Comparison of ENCODE assay signal across 8 cellular contexts in genomic region chrX:100731441-100732281, GRCh38. TPM values are rescaled to one million over a fixed set of nuclear protein-coding genes. Genes with fewer than 3 reads are reported as not detected.
A peak's percentile ranks its signal among the peaks of the same experiment; 100 is the strongest.
DNase-seq lines count a peak whose midpoint lies in the region; ATAC-seq and TF ChIP-seq lines count a peak whose summit lies in the region.

TSS of gene SYTL4 (minus strand) at chrX:100732121. CDS start at chrX:100702037, 30,084 bp downstream.

- H3K27me3 Mint-ChIP-seq in IgD-negative memory B cell (peaks cover 24% of the 10 kb centered on the region), memory B cell (peaks cover 19% of the 10 kb centered on the region), T-cell (peaks cover 48 to 58% of the 10 kb centered on the region in 2 donors)

- no peaks in the 10 kb centered on the region; the same call in 1 of the 2 replicates for H3K27me3 ChIP-seq in BJ (ENCODE audit: control insufficient read depth, insufficient read depth, low read length)

- peaks cover 0 to 2% (median 1%) of the 10 kb centered on the region in 3 donors for H3K9me3 Mint-ChIP-seq in IgD-negative memory B cell
- H3K9me3 Mint-ChIP-seq in memory B cell, result no peaks in the 10 kb centered on the region
- no peaks in the 10 kb centered on the region for H3K9me3 Mint-ChIP-seq in T-cell

- H3K4me3 Mint-ChIP-seq in IgD-negative memory B cell (peak within 1 kb of the TSS in 3 of 4 donors; percentile 31 to 78 (median 38)), memory B cell (peak within 1 kb of the TSS; percentile 53), T-cell (peak within 1 kb of the TSS in 1 of 3 donors; percentile 28)

- H3K36me3 Mint-ChIP-seq in IgD-negative memory B cell (no peaks in the 10 kb centered on the region), memory B cell (peaks cover 2% of the 10 kb centered on the region), T-cell (no peaks in the 10 kb centered on the region)

- POLR2A ChIA-PET in BJ (lab: Charles Lee), result interaction anchor here (0.6 kb wide), 2 partner anchors 47 to 50 kb away, joined by 3 read pairs; no protein-coding TSS in a partner anchor
- POLR2A ChIA-PET in T-cell (lab: Charles Lee), result no interaction called here

- H3K4me1 ChIP-seq in urinary bladder (ENCODE audit: insufficient read depth), result no peaks in the 10 kb centered on the region

- no peak for ATAC-seq in memory B cell (ENCODE audit: low read depth)
- ATAC-seq in HG03565 (IDR thresholded peaks at IDR 0.05; ENCODE audit: unreplicated experiment), result no peak
- ATAC-seq in T-cell (replicated peaks in 1 of 4), result no peak

- H3K27ac Mint-ChIP-seq in IgD-negative memory B cell, result no peak within 1 kb of the TSS
- H3K27ac Mint-ChIP-seq in memory B cell, result no peak within 1 kb of the TSS
- H3K27ac Mint-ChIP-seq in T-cell, result no peak within 1 kb of the TSS

- WGBS in urinary bladder, result under 1% methylated on average over 59 of the region's 60 CpGs

- DNase-seq in BJ (ENCODE audit: low read depth), result no peak
- DNase-seq in ecto neural progenitor cell (ENCODE audit: low spot score), result peak; percentile 58
- DNase-seq in memory B cell (ENCODE audit: low spot score in 2 of 2), result peak in 1 of 2 donors; percentile 10
- no peak for DNase-seq in SW 1271 (lab: John Stamatoyannopoulos, UW)
- DNase-seq in T-cell, result no peak

- TF ChIP-seq CTCF in BJ (IDR thresholded peaks at IDR 0.05; ENCODE audit: insufficient read depth, low read depth, low read length), result 0 out of 2 replicates have a peak, but pooled peaks have one; percentile 10

- H3K4me3 ChIP-seq in BJ (ENCODE audit: low read depth, low read length) (peak within 1 kb of the TSS; percentile 73), urinary bladder (ENCODE audit: low read depth, low read length) (peak within 1 kb of the TSS; percentile 72)

- CTCF ChIA-PET in BJ (lab: Yijun Ruan, JAX) (interaction anchor here (0.8 to 1.2 kb wide), 4 partner anchors 12 to 221 kb away, joined by 3 read pairs; no protein-coding TSS in a partner anchor), T-cell (lab: Charles Lee) (no interaction called here)

- H3K36me3 ChIP-seq in BJ (ENCODE audit: control insufficient read depth, insufficient read depth, low read length) (no peaks in the 10 kb centered on the region), urinary bladder (ENCODE audit: insufficient read depth) (no peaks in the 10 kb centered on the region)

- peak within 1 kb of the TSS; percentile 60 for H3K27ac ChIP-seq in urinary bladder (ENCODE audit: low read depth)

- H3K4me1 Mint-ChIP-seq in IgD-negative memory B cell (no peaks in the 10 kb centered on the region), memory B cell (peaks cover 4% of the 10 kb centered on the region), T-cell (peaks cover 0 to 5% (median 4%) of the 10 kb centered on the region in 3 donors)

RNA-seq across cellular contexts. Expression of gene SYTL4, which starts in this region (rescaled TPM):
- 3.3 and 5.0 TPM in 2 replicates for polyA plus RNA-seq in BJ (2011; rRNA removed)
- polyA minus RNA-seq in BJ (2011; rRNA and poly(A)+ RNA removed), result 1.8 and 2.1 TPM in 2 replicates
- polyA plus RNA-seq in IgD-negative memory B cell, result 0.11 TPM
- total RNA-seq in urinary bladder, result 18.5 TPM
- polyA plus RNA-seq in urinary bladder, result 12.5 TPM
- total RNA-seq in T-cell, result under 1 TPM in 4 of 5 donors, not detected in 1; 0.12 to 0.82 (median 0.29) TPM

Comparison
In these comparisons a context has a peak if more than half of its experiments do, and no peak if none do; other contexts are left out.
1. RNA of gene SYTL4 (total RNA-seq): 18.5 TPM in urinary bladder (single experiment); 0.12 to 0.82 TPM in T-cell; every median in the first group is over 10 times any median in the second.